Comparison of ENCODE assay signal across 10 cellular contexts in genomic region chr7:133481676-133482075, GRCh38.
DNase-seq lines count a peak whose midpoint lies in the region; ATAC-seq and TF ChIP-seq lines count a peak whose summit lies in the region.
"Had no signal": no experiment of that assay in that cellular context is flagged by ENCODE, and none has a peak within 500 bp of the region (broad histone marks: within the 10 kb centered on the region; RNA-seq: fewer than 3 reads in every experiment).

No MANE protein-coding gene starts in this region.

- CTCF ChIA-PET in PC-3 (lab: Charles Lee): no interaction called here

- no peak overlapping the region for H3K4me3 ChIP-seq in PC-3 (ENCODE audit: low read length)
- H3K4me3 ChIP-seq in fibroblast of lung (replicated peaks in 1 of 4; ENCODE audit: control extremely low read depth in 1 of 4, insufficient read depth in 1 of 4, low read depth in 3 of 4, low read length in 4 of 4): no peak overlapping the region
- H3K4me3 ChIP-seq in thymus (ENCODE audit: low read length): peak overlapping the region; percentile 41
- H3K4me3 ChIP-seq: ovary had no signal

- H4K20me1 ChIP-seq in PC-3 (ENCODE audit: low read length) (no peaks in the 10 kb centered on the region), fibroblast of lung (ENCODE audit: control insufficient read depth, extremely low read depth, insufficient read depth, low read length) (no peaks in the 10 kb centered on the region)

- WGBS in thymus: 59% methylated on average over 3 of the region's 3 CpGs

- ATAC-seq in left ventricle myocardium superior (peak; percentile 53), PC-3 (peak; percentile 98), HG03139 (IDR thresholded peaks at IDR 0.05; ENCODE audit: unreplicated experiment) (no peak), GM21390 (IDR thresholded peaks at IDR 0.05; ENCODE audit: unreplicated experiment) (no peak)

- no peak for DNase-seq in left ventricle myocardium superior
- no peak for DNase-seq in cardiac septum (ENCODE audit: low spot score)
- peak; percentile 64 for DNase-seq in PC-3
- DNase-seq in fibroblast of lung (ENCODE audit: low read depth in 2 of 2): peak; percentile 68 to 83
- no peak for DNase-seq in NCI-H2171 (lab: John Stamatoyannopoulos, UW)
- DNase-seq: NCI-H1436 treated with DMSO at 0.1 percent for 48 hours, ovary had no signal

- intact Hi-C loops in left ventricle myocardium superior (cut with micrococcal nuclease) (no loop called here), cardiac septum (cut with DNase I) (no loop called here), PC-3 (cut with micrococcal nuclease) (no loop called here)

- H3K9ac ChIP-seq in PC-3 (ENCODE audit: low read length): no peak overlapping the region
- no peak overlapping the region for H3K9ac ChIP-seq in fibroblast of lung (ENCODE audit: insufficient read depth, low read length)

- no TSS peak for BruUV-seq in PC-3 (replicated peaks; lab: Mats Ljungman, UMichigan)

- H3K79me2 ChIP-seq in PC-3 (ENCODE audit: low read length) (no peaks in the 10 kb centered on the region), fibroblast of lung (ENCODE audit: control insufficient read depth, insufficient read depth, low read length) (no peaks in the 10 kb centered on the region)

- H3K9me3 ChIP-seq in PC-3 (ENCODE audit: low read length): no peaks in the 10 kb centered on the region
- H3K9me3 ChIP-seq in fibroblast of lung (ENCODE audit: control insufficient read depth, insufficient read depth, low read depth, low read length): no peaks in the 10 kb centered on the region
- no peaks in the 10 kb centered on the region for H3K9me3 ChIP-seq in thymus (ENCODE audit: control insufficient read depth)
- H3K9me3 ChIP-seq: ovary had no signal

- POLR2A ChIA-PET in PC-3 (lab: Charles Lee; ENCODE audit: unreplicated experiment): no interaction called here

- H3K27me3 ChIP-seq in PC-3 (ENCODE audit: low read length): no peaks in the 10 kb centered on the region
- H3K27me3 ChIP-seq in fibroblast of lung (ENCODE audit: control insufficient read depth, insufficient read depth, low read length): no peaks in the 10 kb centered on the region
- no peaks in the 10 kb centered on the region for H3K27me3 ChIP-seq in thymus (ENCODE audit: control insufficient read depth, insufficient read depth)
- H3K27me3 ChIP-seq: ovary had no signal

- no peaks in the 10 kb centered on the region for H3F3A ChIP-seq in PC-3 (ENCODE audit: low read length, unreplicated experiment)

- H3K27ac ChIP-seq in PC-3 (ENCODE audit: low read length) (no peak overlapping the region), fibroblast of lung (ENCODE audit: insufficient read depth, low read length) (no peak overlapping the region), thymus (ENCODE audit: low read depth) (peak overlapping the region; percentile 61)
- H3K27ac ChIP-seq: ovary had no signal

- H3K4me2 ChIP-seq in PC-3 (ENCODE audit: low read length): no peak overlapping the region
- H3K4me2 ChIP-seq in fibroblast of lung (ENCODE audit: extremely low read depth, insufficient read depth, low read length): no peak overlapping the region

- no peaks in the 10 kb centered on the region for H3K9me2 ChIP-seq in PC-3 (replicated peaks; ENCODE audit: low read length)

- peaks cover 6% of the 10 kb centered on the region for H3K4me1 ChIP-seq in PC-3 (ENCODE audit: insufficient read depth, low read length)
- H3K4me1 ChIP-seq in fibroblast of lung (ENCODE audit: control insufficient read depth, extremely low read depth, insufficient read depth, low read length): no peaks in the 10 kb centered on the region
- peaks cover 34% of the 10 kb centered on the region for H3K4me1 ChIP-seq in thymus (ENCODE audit: control insufficient read depth, insufficient read depth, low read length)

- TF ChIP-seq CTCF in PC-3 (conservative IDR thresholded peaks at IDR 0.05; ENCODE audit: low read depth, low read length) (no peak), fibroblast of lung (conservative IDR thresholded peaks at IDR 0.05 in 1 of 2, IDR thresholded peaks at IDR 0.05 in 1 of 2; ENCODE audit: low read depth in 1 of 2, low read length in 2 of 2) (no peak)

- no peaks in the 10 kb centered on the region for H3K36me3 ChIP-seq in PC-3 (ENCODE audit: low read depth, low read length)
- peaks cover 2% of the 10 kb centered on the region for H3K36me3 ChIP-seq in fibroblast of lung (ENCODE audit: control insufficient read depth, insufficient read depth, low read length)
- H3K36me3 ChIP-seq in thymus (ENCODE audit: control insufficient read depth, insufficient read depth): no peaks in the 10 kb centered on the region
- H3K36me3 ChIP-seq: ovary had no signal

- no peak overlapping the region for H2AFZ ChIP-seq in PC-3 (ENCODE audit: low read length)
- no peak overlapping the region for H2AFZ ChIP-seq in fibroblast of lung (ENCODE audit: low read length)

Comparison
In these comparisons a context has a peak if more than half of its experiments do, and no peak if none do; other contexts are left out.
1. ATAC-seq: peak in left ventricle myocardium superior (single experiment) and PC-3 (single experiment); none in HG03139 (single experiment) and GM21390 (single experiment).
2. DNase-seq: peak in PC-3 (single experiment) and fibroblast of lung (2 of 2); none in left ventricle myocardium superior (single experiment), cardiac septum (single experiment) and NCI-H2171 (single experiment).